In genomic region chr19:47228168-47228936, GRCh38 we compare ENCODE assay signal across 1 cellular context.
TF ChIP-seq lines count a peak whose summit lies in the region.

No MANE protein-coding gene starts in this region.

TF ChIP-seq in HepG2, 621 proteins besides CTCF, POLR2A, EP300 and RAD21 (continued from another document and continues in another):
- TF ChIP-seq UBTF (CRISPR knock-in tag; IDR thresholded peaks at IDR 0.05): peak; percentile 78
- 0 out of 2 replicates have a peak, but pooled peaks have one; percentile 9 for TF ChIP-seq POGZ (CRISPR knock-in tag; IDR thresholded peaks at IDR 0.05)
- peak; percentile 23; the same call in 1 of the 2 replicates for TF ChIP-seq DPF2 (CRISPR knock-in tag; IDR thresholded peaks at IDR 0.05; ENCODE audit: borderline replicate concordance, low read depth)
- TF ChIP-seq ZNF747 (CRISPR knock-in tag; IDR thresholded peaks at IDR 0.05; ENCODE audit: borderline replicate concordance): 0 out of 2 replicates have a peak, but pooled peaks have one; percentile 40
- TF ChIP-seq PAXIP1 (CRISPR knock-in tag; conservative IDR thresholded peaks at IDR 0.05): no peak
- TF ChIP-seq FOXC1 (CRISPR knock-in tag; IDR thresholded peaks at IDR 0.05; ENCODE audit: borderline replicate concordance): 0 out of 2 replicates have a peak, but pooled peaks have one; percentile 34
- TF ChIP-seq ATF7 (IDR thresholded peaks at IDR 0.05): no peak
- 0 out of 2 replicates have a peak, but pooled peaks have one; percentile 20 for TF ChIP-seq ATF7 (CRISPR knock-in tag; IDR thresholded peaks at IDR 0.05)
- peak; percentile 64; the same call in 1 of the 2 replicates for TF ChIP-seq MTA1 (CRISPR knock-in tag; IDR thresholded peaks at IDR 0.05; ENCODE audit: borderline replicate concordance)
- TF ChIP-seq ZNF296 (CRISPR knock-in tag; conservative IDR thresholded peaks at IDR 0.05): 0 out of 2 replicates have a peak, but pooled peaks have one; percentile 39
- peak; percentile 25; the same call in 1 of the 2 replicates for TF ChIP-seq ZBED4 (CRISPR knock-in tag; IDR thresholded peaks at IDR 0.05; ENCODE audit: borderline replicate concordance)
- TF ChIP-seq ZNF607 (CRISPR knock-in tag; IDR thresholded peaks at IDR 0.05; ENCODE audit: borderline replicate concordance): no peak
- TF ChIP-seq ZSCAN31 (CRISPR knock-in tag; IDR thresholded peaks at IDR 0.05; ENCODE audit: low read depth): 0 out of 2 replicates have a peak, but pooled peaks have one; percentile 22
- TF ChIP-seq RARA (CRISPR knock-in tag; IDR thresholded peaks at IDR 0.05): peak; percentile 47; the same call in 1 of the 2 replicates
- TF ChIP-seq ZSCAN25 (CRISPR knock-in tag; IDR thresholded peaks at IDR 0.05): 0 out of 2 replicates have a peak, but pooled peaks have one; percentile 27
- TF ChIP-seq, protein P1, sequence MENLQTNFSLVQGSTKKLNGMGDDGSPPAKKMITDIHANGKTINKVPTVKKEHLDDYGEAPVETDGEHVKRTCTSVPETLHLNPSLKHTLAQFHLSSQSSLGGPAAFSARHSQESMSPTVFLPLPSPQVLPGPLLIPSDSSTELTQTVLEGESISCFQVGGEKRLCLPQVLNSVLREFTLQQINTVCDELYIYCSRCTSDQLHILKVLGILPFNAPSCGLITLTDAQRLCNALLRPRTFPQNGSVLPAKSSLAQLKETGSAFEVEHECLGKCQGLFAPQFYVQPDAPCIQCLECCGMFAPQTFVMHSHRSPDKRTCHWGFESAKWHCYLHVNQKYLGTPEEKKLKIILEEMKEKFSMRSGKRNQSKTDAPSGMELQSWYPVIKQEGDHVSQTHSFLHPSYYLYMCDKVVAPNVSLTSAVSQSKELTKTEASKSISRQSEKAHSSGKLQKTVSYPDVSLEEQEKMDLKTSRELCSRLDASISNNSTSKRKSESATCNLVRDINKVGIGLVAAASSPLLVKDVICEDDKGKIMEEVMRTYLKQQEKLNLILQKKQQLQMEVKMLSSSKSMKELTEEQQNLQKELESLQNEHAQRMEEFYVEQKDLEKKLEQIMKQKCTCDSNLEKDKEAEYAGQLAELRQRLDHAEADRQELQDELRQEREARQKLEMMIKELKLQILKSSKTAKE (CRISPR knock-in tag; IDR thresholded peaks at IDR 0.05; ENCODE audit: borderline replicate concordance): 0 out of 2 replicates have a peak, but pooled peaks have one; percentile 28
- peak; percentile 68; the same call in 1 of the 2 replicates for TF ChIP-seq HOXD1 (CRISPR knock-in tag; IDR thresholded peaks at IDR 0.05)
- TF ChIP-seq ESRRA (CRISPR knock-in tag; IDR thresholded peaks at IDR 0.05; ENCODE audit: low read depth): no peak
- TF ChIP-seq TGIF2 (CRISPR knock-in tag; IDR thresholded peaks at IDR 0.05): 0 out of 2 replicates have a peak, but pooled peaks have one; percentile 20
- peak; percentile 43; the same call in 1 of the 2 replicates for TF ChIP-seq TFDP1 (CRISPR knock-in tag; IDR thresholded peaks at IDR 0.05; ENCODE audit: borderline replicate concordance)
- TF ChIP-seq E2F2 (CRISPR knock-in tag; IDR thresholded peaks at IDR 0.05; ENCODE audit: borderline replicate concordance): 0 out of 2 replicates have a peak, but pooled peaks have one; percentile 55
- TF ChIP-seq MLX (CRISPR knock-in tag; IDR thresholded peaks at IDR 0.05): 0 out of 2 replicates have a peak, but pooled peaks have one; percentile 49
- TF ChIP-seq GPN1 (CRISPR knock-in tag; IDR thresholded peaks at IDR 0.05; ENCODE audit: borderline replicate concordance): no peak
- TF ChIP-seq BCL6 (CRISPR knock-in tag; IDR thresholded peaks at IDR 0.05): no peak
- no peak for TF ChIP-seq TRAFD1 (CRISPR knock-in tag; IDR thresholded peaks at IDR 0.05; ENCODE audit: borderline replicate concordance)
- no peak for TF ChIP-seq WIZ (CRISPR knock-in tag; IDR thresholded peaks at IDR 0.05)
- TF ChIP-seq, protein P2, sequence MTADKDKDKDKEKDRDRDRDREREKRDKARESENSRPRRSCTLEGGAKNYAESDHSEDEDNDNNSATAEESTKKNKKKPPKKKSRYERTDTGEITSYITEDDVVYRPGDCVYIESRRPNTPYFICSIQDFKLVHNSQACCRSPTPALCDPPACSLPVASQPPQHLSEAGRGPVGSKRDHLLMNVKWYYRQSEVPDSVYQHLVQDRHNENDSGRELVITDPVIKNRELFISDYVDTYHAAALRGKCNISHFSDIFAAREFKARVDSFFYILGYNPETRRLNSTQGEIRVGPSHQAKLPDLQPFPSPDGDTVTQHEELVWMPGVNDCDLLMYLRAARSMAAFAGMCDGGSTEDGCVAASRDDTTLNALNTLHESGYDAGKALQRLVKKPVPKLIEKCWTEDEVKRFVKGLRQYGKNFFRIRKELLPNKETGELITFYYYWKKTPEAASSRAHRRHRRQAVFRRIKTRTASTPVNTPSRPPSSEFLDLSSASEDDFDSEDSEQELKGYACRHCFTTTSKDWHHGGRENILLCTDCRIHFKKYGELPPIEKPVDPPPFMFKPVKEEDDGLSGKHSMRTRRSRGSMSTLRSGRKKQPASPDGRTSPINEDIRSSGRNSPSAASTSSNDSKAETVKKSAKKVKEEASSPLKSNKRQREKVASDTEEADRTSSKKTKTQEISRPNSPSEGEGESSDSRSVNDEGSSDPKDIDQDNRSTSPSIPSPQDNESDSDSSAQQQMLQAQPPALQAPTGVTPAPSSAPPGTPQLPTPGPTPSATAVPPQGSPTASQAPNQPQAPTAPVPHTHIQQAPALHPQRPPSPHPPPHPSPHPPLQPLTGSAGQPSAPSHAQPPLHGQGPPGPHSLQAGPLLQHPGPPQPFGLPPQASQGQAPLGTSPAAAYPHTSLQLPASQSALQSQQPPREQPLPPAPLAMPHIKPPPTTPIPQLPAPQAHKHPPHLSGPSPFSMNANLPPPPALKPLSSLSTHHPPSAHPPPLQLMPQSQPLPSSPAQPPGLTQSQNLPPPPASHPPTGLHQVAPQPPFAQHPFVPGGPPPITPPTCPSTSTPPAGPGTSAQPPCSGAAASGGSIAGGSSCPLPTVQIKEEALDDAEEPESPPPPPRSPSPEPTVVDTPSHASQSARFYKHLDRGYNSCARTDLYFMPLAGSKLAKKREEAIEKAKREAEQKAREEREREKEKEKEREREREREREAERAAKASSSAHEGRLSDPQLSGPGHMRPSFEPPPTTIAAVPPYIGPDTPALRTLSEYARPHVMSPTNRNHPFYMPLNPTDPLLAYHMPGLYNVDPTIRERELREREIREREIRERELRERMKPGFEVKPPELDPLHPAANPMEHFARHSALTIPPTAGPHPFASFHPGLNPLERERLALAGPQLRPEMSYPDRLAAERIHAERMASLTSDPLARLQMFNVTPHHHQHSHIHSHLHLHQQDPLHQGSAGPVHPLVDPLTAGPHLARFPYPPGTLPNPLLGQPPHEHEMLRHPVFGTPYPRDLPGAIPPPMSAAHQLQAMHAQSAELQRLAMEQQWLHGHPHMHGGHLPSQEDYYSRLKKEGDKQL (CRISPR knock-in tag; IDR thresholded peaks at IDR 0.05; ENCODE audit: low read depth): no peak
- TF ChIP-seq ZNF780A (CRISPR knock-in tag; IDR thresholded peaks at IDR 0.05): 0 out of 2 replicates have a peak, but pooled peaks have one; percentile 24
- 0 out of 2 replicates have a peak, but pooled peaks have one; percentile 17 for TF ChIP-seq ZNF776 (CRISPR knock-in tag; IDR thresholded peaks at IDR 0.05)
- TF ChIP-seq MAZ (IDR thresholded peaks at IDR 0.05; ENCODE audit: borderline replicate concordance, low read depth, low read length): 0 out of 2 replicates have a peak, but pooled peaks have one; percentile 19
- TF ChIP-seq MAZ (CRISPR knock-in tag; IDR thresholded peaks at IDR 0.05; ENCODE audit: low read depth): no peak
